16 cellular contexts compared by ENCODE assay signal in the genomic region with DNA sequence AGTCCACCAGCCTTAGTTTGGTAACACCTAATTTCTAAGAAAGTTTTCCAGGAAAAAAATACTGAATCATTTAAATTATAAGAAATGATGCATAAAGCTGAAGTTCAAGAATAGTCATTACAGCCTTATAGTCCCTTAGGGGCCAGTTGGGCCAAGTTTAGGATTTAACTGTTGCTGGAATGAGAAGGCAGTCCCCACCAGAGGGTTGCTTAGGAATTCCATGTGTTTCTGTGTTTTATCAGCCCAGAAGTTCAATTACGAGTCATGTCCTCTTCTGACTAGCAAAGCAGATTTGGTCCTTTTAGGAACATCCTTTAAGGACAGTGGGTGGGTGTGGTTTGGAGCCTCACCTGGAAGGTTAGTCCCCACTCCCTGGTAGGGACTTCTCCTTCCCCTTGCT. TPM values are rescaled to one million over a fixed set of nuclear protein-coding genes. Genes with fewer than 3 reads are reported as not detected.
DNase-seq lines count a peak whose midpoint lies in the region; ATAC-seq and TF ChIP-seq lines count a peak whose summit lies in the region.
"Had no signal": no experiment of that assay in that cellular context is flagged by ENCODE, and none has a peak within 500 bp of the region (broad histone marks: within the 10 kb centered on the region; RNA-seq: fewer than 3 reads in every experiment).

No MANE protein-coding gene starts in this region.

- H3K9me3 ChIP-seq in ascending aorta (no peaks in the 10 kb centered on the region), thoracic aorta (no peaks in the 10 kb centered on the region)
- H3K9me3 ChIP-seq in effector memory CD4-positive, alpha-beta T cell (ENCODE audit: control insufficient read depth, low read length), result no peaks in the 10 kb centered on the region
- H3K9me3 ChIP-seq: stomach had no signal

- H3K27me3 ChIP-seq in ascending aorta, result no peaks in the 10 kb centered on the region
- no peaks in the 10 kb centered on the region for H3K27me3 ChIP-seq in thoracic aorta (replicated peaks; ENCODE audit: insufficient read depth)
- no peaks in the 10 kb centered on the region for H3K27me3 ChIP-seq in effector memory CD4-positive, alpha-beta T cell (replicated peaks; ENCODE audit: control insufficient read depth, insufficient read depth, low read length, poor library complexity, severe bottlenecking)
- H3K27me3 ChIP-seq: heart left ventricle, stomach had no signal

- ATAC-seq in thoracic aorta (ENCODE audit: insufficient number of reproducible peaks, low FRiP score, low read depth) (no peak), HG03520 (IDR thresholded peaks at IDR 0.05; ENCODE audit: unreplicated experiment) (no peak)

- H3K27ac ChIP-seq in ascending aorta, result peak overlapping the region; percentile 65 to 82
- H3K27ac ChIP-seq in thoracic aorta, result peak overlapping the region; percentile 57 to 64
- H3K27ac ChIP-seq in effector memory CD4-positive, alpha-beta T cell (ENCODE audit: insufficient read depth, low read length, poor library complexity, severe bottlenecking), result no peak overlapping the region
- H3K27ac ChIP-seq: heart left ventricle, RWPE1, skin epidermis, stomach had no signal

- intact Hi-C loops in ascending aorta (cut with DNase I), result loop anchor here (1.0 to 10.0 kb wide), 3 partner anchors 27 to 639 kb away; a partner anchor contains a TSS

- DNase-seq in HS-5 (ENCODE audit: low read depth), result peak; percentile 42
- DNase-seq in ascending aorta (ENCODE audit: low spot score in 2 of 2), result no peak
- DNase-seq in hepatic stellate cell (ENCODE audit: low spot score), result peak; percentile 59
- DNase-seq in thoracic aorta (ENCODE audit: low spot score), result no peak
- DNase-seq in nucleus accumbens (lab: John Stamatoyannopoulos, UW), result no peak
- DNase-seq in effector memory CD4-positive, alpha-beta T cell, result no peak
- no peak for DNase-seq in Kasumi-1 (lab: John Stamatoyannopoulos, UW)
- DNase-seq: activated CD4-positive, alpha-beta T cell treated with anti-CD3 and anti-CD28 coated beads, Interleukin-2, amount 10 ng/mL, durations not matched to agents 7 days and 5 days; heart left ventricle; NCI-H446 treated with DMSO at 0.1 percent for 48 hours; stomach had no signal

- TF ChIP-seq CTCF in ascending aorta (IDR thresholded peaks at IDR 0.05) (no peak), thoracic aorta (IDR thresholded peaks at IDR 0.05) (no peak)

- H3K4me1 ChIP-seq in ascending aorta (peaks cover 0 to 9% of the 10 kb centered on the region in 2 donors), thoracic aorta (ENCODE audit: control insufficient read depth in 1 of 2, low read depth in 2 of 2) (peaks cover 11 to 24% of the 10 kb centered on the region in 2 donors)
- no peaks in the 10 kb centered on the region for H3K4me1 ChIP-seq in effector memory CD4-positive, alpha-beta T cell (ENCODE audit: control insufficient read depth, insufficient read depth, low read length, poor library complexity, severe bottlenecking)

- H3K36me3 ChIP-seq in ascending aorta (peaks cover 0 to 4% of the 10 kb centered on the region in 2 donors), thoracic aorta (peaks cover 3% of the 10 kb centered on the region)
- H3K36me3 ChIP-seq in effector memory CD4-positive, alpha-beta T cell (ENCODE audit: control insufficient read depth, insufficient read depth, low read length), result no peaks in the 10 kb centered on the region

- no peak overlapping the region for H3K4me3 ChIP-seq in ascending aorta
- no peak overlapping the region for H3K4me3 ChIP-seq in thoracic aorta
- no peak overlapping the region for H3K4me3 ChIP-seq in effector memory CD4-positive, alpha-beta T cell (ENCODE audit: insufficient read depth, low read depth, low read length, poor library complexity, severe bottlenecking)
- H3K4me3 ChIP-seq: heart left ventricle, skin epidermis, stomach had no signal

RNA-seq across cellular contexts. Expression of a gene that starts 57.0 kb away (rescaled TPM):
- not detected for total RNA-seq in ascending aorta
- total RNA-seq in thoracic aorta, result under 1 TPM; 0.27 to 0.92 TPM
- total RNA-seq: activated CD4-positive, alpha-beta T cell treated with anti-CD3 and anti-CD28 coated beads, Interleukin-2, amount 10 ng/mL, durations not matched to agents 7 days and 5 days; activated T-cell treated with anti-CD3 and anti-CD28 coated beads, Interleukin-2, amount 50 U/mL, for 72 hours; neural crest cell had no signal

Comparison
In these comparisons a context has a peak if more than half of its experiments do, and no peak if none do; other contexts are left out.
1. DNase-seq: peak in HS-5 (single experiment) and hepatic stellate cell (single experiment); none in ascending aorta (0 of 2), thoracic aorta (single experiment), nucleus accumbens (0 of 56), effector memory CD4-positive, alpha-beta T cell (0 of 3) and Kasumi-1 (0 of 2).